Comparison of ENCODE assay signal across 13 cellular contexts in the genomic region with DNA sequence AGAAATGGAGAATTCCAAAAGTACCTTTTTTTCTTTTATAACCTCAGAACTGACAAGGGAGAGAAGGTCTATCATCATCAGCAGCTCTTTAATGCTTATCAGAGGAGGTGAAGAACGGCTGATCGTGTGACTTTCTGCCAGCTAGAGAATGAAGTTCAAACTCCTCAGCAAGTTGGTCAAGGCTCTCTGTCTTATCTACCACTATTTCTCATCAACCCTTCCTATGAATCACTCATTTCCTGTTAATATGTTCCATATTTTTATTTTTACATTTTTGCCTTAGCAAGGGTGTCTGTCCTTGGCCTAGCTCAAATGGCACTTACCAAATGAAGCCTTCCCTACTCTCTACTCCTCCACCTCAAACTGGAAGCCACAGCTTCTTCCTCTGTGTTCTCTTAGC.
A peak's percentile ranks its signal among the peaks of the same experiment; 100 is the strongest.
DNase-seq lines count a peak whose midpoint lies in the region; ATAC-seq, FAIRE-seq and TF ChIP-seq lines count a peak whose summit lies in the region.
"Had no signal": no experiment of that assay in that cellular context is flagged by ENCODE, and none has a peak within 500 bp of the region (broad histone marks: within the 10 kb centered on the region; RNA-seq: fewer than 3 reads in every experiment).

No MANE protein-coding gene starts in this region.

- H3K4me1 ChIP-seq in liver (ENCODE audit: control insufficient read depth in 4 of 4, insufficient read depth in 4 of 4, low read length in 3 of 4), result no peaks in the 10 kb centered on the region
- no peaks in the 10 kb centered on the region for H3K4me1 ChIP-seq in right lobe of liver

- TF ChIP-seq RAD21 in liver (IDR thresholded peaks at IDR 0.05), result no peak

- peaks cover 29 to 32% of the 10 kb centered on the region in 2 donors for H3K4me1 Mint-ChIP-seq in natural killer cell
- H3K4me1 Mint-ChIP-seq in stimulated activated naive B cell treated with anti-CD40 and anti-IgM and Interleukin-4, amounts not matched to agents 10 μg/mL and 1 μg/mL and 100 μg/mL, for 72 hours, result peaks cover 0 to 4% of the 10 kb centered on the region in 2 donors
- H3K4me1 Mint-ChIP-seq: activated naive CD4-positive, alpha-beta T cell treated with anti-CD3 and anti-CD28 coated beads, Interleukin-2, amount 10 ng/mL, durations not matched to agents 7 days and 5 days had no signal

- H3K27me3 ChIP-seq in liver (ENCODE audit: control insufficient read depth in 4 of 4, insufficient read depth in 4 of 4, low read length in 3 of 4), result no peaks in the 10 kb centered on the region
- no peaks in the 10 kb centered on the region for H3K27me3 ChIP-seq in right lobe of liver
- H3K27me3 ChIP-seq: BLaER1 treated with 17β-estradiol and CSF1 and Interleukin-3, amounts not matched to agents 10 nM and 100 nM had no signal

- no peaks in the 10 kb centered on the region for H3K27me3 Mint-ChIP-seq in natural killer cell (ENCODE audit: low read depth in 2 of 2)
- H3K27me3 Mint-ChIP-seq in stimulated activated naive B cell treated with anti-CD40 and anti-IgM and Interleukin-4, amounts not matched to agents 10 μg/mL and 1 μg/mL and 100 μg/mL, for 72 hours, result no peaks in the 10 kb centered on the region
- H3K27me3 Mint-ChIP-seq: activated naive CD4-positive, alpha-beta T cell treated with anti-CD3 and anti-CD28 coated beads, Interleukin-2, amount 10 ng/mL, durations not matched to agents 7 days and 5 days had no signal

- no peaks in the 10 kb centered on the region for H3K36me3 Mint-ChIP-seq in natural killer cell
- H3K36me3 Mint-ChIP-seq in stimulated activated naive B cell treated with anti-CD40 and anti-IgM and Interleukin-4, amounts not matched to agents 10 μg/mL and 1 μg/mL and 100 μg/mL, for 72 hours, result peaks cover 38 to 58% of the 10 kb centered on the region in 2 donors

- peaks cover 0 to 4% (median 1%) of the 10 kb centered on the region in 4 donors for H3K36me3 ChIP-seq in liver (ENCODE audit: control insufficient read depth in 4 of 4, insufficient read depth in 3 of 4, low read depth in 1 of 4, low read length in 3 of 4)
- H3K36me3 ChIP-seq in right lobe of liver, result no peaks in the 10 kb centered on the region

- H3K9me3 ChIP-seq in liver (ENCODE audit: control insufficient read depth in 4 of 4, low read length in 3 of 4) (no peaks in the 10 kb centered on the region), right lobe of liver (no peaks in the 10 kb centered on the region)

- H3K4me3 Mint-ChIP-seq in natural killer cell, result peak overlapping the region; percentile 14
- no peak overlapping the region for H3K4me3 Mint-ChIP-seq in stimulated activated naive B cell treated with anti-CD40 and anti-IgM and Interleukin-4, amounts not matched to agents 10 μg/mL and 1 μg/mL and 100 μg/mL, for 72 hours
- H3K4me3 Mint-ChIP-seq: activated naive CD4-positive, alpha-beta T cell treated with anti-CD3 and anti-CD28 coated beads, Interleukin-2, amount 10 ng/mL, durations not matched to agents 7 days and 5 days had no signal

- intact Hi-C loops in right lobe of liver (cut with DNase I), result no loop called here
- intact Hi-C loops in natural killer cell (cut with micrococcal nuclease), result no loop called here

- ATAC-seq in right lobe of liver, result no peak
- peak in 2 of 3 donors; percentile 50 to 57 for ATAC-seq in natural killer cell
- no peak for ATAC-seq in GM21360 (IDR thresholded peaks at IDR 0.05; ENCODE audit: unreplicated experiment)
- no peak for ATAC-seq in stimulated activated naive B cell treated with anti-CD40 and anti-IgM and Interleukin-4, amounts not matched to agents 10 μg/mL and 1 μg/mL and 100 μg/mL, for 72 hours (replicated peaks)

- H3K9ac ChIP-seq in liver (ENCODE audit: low read depth in 1 of 2, low read length in 2 of 2), result no peak overlapping the region
- H3K9ac ChIP-seq: BLaER1 treated with 17β-estradiol and CSF1 and Interleukin-3, amounts not matched to agents 10 nM and 100 nM had no signal

- H3K4me3 ChIP-seq in liver (ENCODE audit: low read depth in 1 of 3, low read length in 3 of 3) (no peak overlapping the region), right lobe of liver (no peak overlapping the region), choroid plexus epithelial cell (ENCODE audit: low read depth, low read length) (no peak overlapping the region)
- H3K4me3 ChIP-seq: BLaER1 treated with 17β-estradiol and CSF1 and Interleukin-3, amounts not matched to agents 10 nM and 100 nM had no signal

- TF ChIP-seq POLR2A in right lobe of liver (IDR thresholded peaks at IDR 0.05), result no peak

- no peak for FAIRE-seq in D721Med (lab: Jason Lieb, UNC)

- H3K9me3 Mint-ChIP-seq in natural killer cell, result no peaks in the 10 kb centered on the region
- peaks cover 4 to 7% of the 10 kb centered on the region in 2 donors for H3K9me3 Mint-ChIP-seq in stimulated activated naive B cell treated with anti-CD40 and anti-IgM and Interleukin-4, amounts not matched to agents 10 μg/mL and 1 μg/mL and 100 μg/mL, for 72 hours

- DNase-seq in right lobe of liver (no peak), choroid plexus epithelial cell (ENCODE audit: low read depth) (peak; percentile 78), natural killer cell (no peak), D721Med (ENCODE audit: insufficient read length, low spot score) (no peak), COLO668 (lab: John Stamatoyannopoulos, UW; ENCODE audit: unreplicated experiment) (no peak)
- DNase-seq in stimulated activated naive B cell treated with anti-CD40 and anti-IgM and Interleukin-4, amounts not matched to agents 10 μg/mL and 1 μg/mL and 100 μg/mL, for 72 hours, result no peak
- DNase-seq: activated CD4-positive, alpha-beta T cell treated with anti-CD3 and anti-CD28 coated beads for 4 hours; activated naive CD4-positive, alpha-beta T cell treated with anti-CD3 and anti-CD28 coated beads, Interleukin-2, amount 10 ng/mL, durations not matched to agents 7 days and 5 days; erythroblast; NCI-H187 treated with DMSO at 0.1 percent for 48 hours had no signal

- WGBS in liver, result 73% methylated on average over 2 of the region's 2 CpGs
- 67% methylated on average over 2 of the region's 2 CpGs for WGBS in right lobe of liver (ENCODE audit: insufficient coverage, low coverage, low lambda C conversion rate, missing lambda C conversion rate)

- TF ChIP-seq CTCF in liver (IDR thresholded peaks at IDR 0.05; ENCODE audit: low read depth, low read length, missing input control), result no peak
- TF ChIP-seq CTCF in right lobe of liver (IDR thresholded peaks at IDR 0.05), result no peak
- TF ChIP-seq CTCF in choroid plexus epithelial cell (conservative IDR thresholded peaks at IDR 0.05; ENCODE audit: low read depth, low read length), result no peak
- TF ChIP-seq CTCF in natural killer cell (IDR thresholded peaks at IDR 0.05), result no peak
- no peak for TF ChIP-seq CTCF in D721Med (IDR thresholded peaks at IDR 0.05; ENCODE audit: insufficient read depth, missing control alignments)

- H3K27ac ChIP-seq in liver (ENCODE audit: low read depth in 1 of 2, low read length in 2 of 2) (peak overlapping the region; percentile 30 to 31), right lobe of liver (no peak overlapping the region)
- H3K27ac ChIP-seq: BLaER1 treated with 17β-estradiol and CSF1 and Interleukin-3, amounts not matched to agents 10 nM and 100 nM had no signal

- peak overlapping the region; percentile 74 to 80 for H3K27ac Mint-ChIP-seq in natural killer cell
- no peak overlapping the region for H3K27ac Mint-ChIP-seq in stimulated activated naive B cell treated with anti-CD40 and anti-IgM and Interleukin-4, amounts not matched to agents 10 μg/mL and 1 μg/mL and 100 μg/mL, for 72 hours
- H3K27ac Mint-ChIP-seq: activated naive CD4-positive, alpha-beta T cell treated with anti-CD3 and anti-CD28 coated beads, Interleukin-2, amount 10 ng/mL, durations not matched to agents 7 days and 5 days had no signal

TF ChIP-seq in liver, 16 proteins besides CTCF, POLR2A, EP300 and RAD21 (continues in another document):
- TF ChIP-seq SP1 (IDR thresholded peaks at IDR 0.05), result no peak
- TF ChIP-seq FOXA1 (IDR thresholded peaks at IDR 0.05), result no peak
- TF ChIP-seq EGR1 (IDR thresholded peaks at IDR 0.05; ENCODE audit: low read depth in 2 of 2), result no peak
- TF ChIP-seq FOXA2 (IDR thresholded peaks at IDR 0.05), result no peak
- no peak for TF ChIP-seq HNF4A (conservative IDR thresholded peaks at IDR 0.05)
- TF ChIP-seq MAX (IDR thresholded peaks at IDR 0.05), result no peak
- no peak for TF ChIP-seq HNF4G (IDR thresholded peaks at IDR 0.05)
- no peak for TF ChIP-seq NR2F2 (IDR thresholded peaks at IDR 0.05)
- no peak for TF ChIP-seq RXRA (IDR thresholded peaks at IDR 0.05)
- TF ChIP-seq ATF3 (IDR thresholded peaks at IDR 0.05), result no peak
- no peak for TF ChIP-seq REST (IDR thresholded peaks at IDR 0.05)

Comparison
In these comparisons a context has a peak if more than half of its experiments do, and no peak if none do; other contexts are left out.
1. H3K27ac ChIP-seq: peak in liver (2 of 2); none in right lobe of liver (0 of 3).
2. ATAC-seq: peak in natural killer cell (2 of 3); none in right lobe of liver (0 of 4), GM21360 (single experiment) and stimulated activated naive B cell treated with anti-CD40 and anti-IgM and Interleukin-4, amounts not matched to agents 10 μg/mL and 1 μg/mL and 100 μg/mL, for 72 hours (0 of 2).